Comparison of ENCODE assay signal across 8 cellular contexts in genomic region chr12:76030378-76031080, GRCh38. TPM values are rescaled to one million over a fixed set of nuclear protein-coding genes. Genes with fewer than 3 reads are reported as not detected.
DNase-seq lines count a peak whose midpoint lies in the region; ATAC-seq and TF ChIP-seq lines count a peak whose summit lies in the region.

No MANE protein-coding gene starts in this region.

- TF ChIP-seq POLR2A in gastroesophageal sphincter (IDR thresholded peaks at IDR 0.05) = no peak
- no peak for TF ChIP-seq POLR2A in vagina (IDR thresholded peaks at IDR 0.05)

- H3K27me3 ChIP-seq in ACC112 (ENCODE audit: insufficient read depth, low read length) = no peaks in the 10 kb centered on the region
- peaks cover 16% of the 10 kb centered on the region for H3K27me3 ChIP-seq in GM23338 (ENCODE audit: insufficient read depth)
- H3K27me3 ChIP-seq in gastroesophageal sphincter = no peaks in the 10 kb centered on the region
- H3K27me3 ChIP-seq in vagina = no peaks in the 10 kb centered on the region

- 0% methylated on average over 3 to 4 of the region's 40 CpGs for WGBS in gastroesophageal sphincter (ENCODE audit: low coverage in 1 of 2), 2 donors

- H3K9me3 Mint-ChIP-seq in GM23338 (peaks cover 3% of the 10 kb centered on the region; the same call in 1 of the 3 replicates), osteocyte (ENCODE audit: unreplicated experiment) (no peaks in the 10 kb centered on the region)

- H3K27ac Mint-ChIP-seq in GM23338 (no peak overlapping the region), osteocyte (ENCODE audit: unreplicated experiment) (peak overlapping the region; percentile 90)

- H4K20me1 ChIP-seq in GM23338 (replicated peaks; ENCODE audit: insufficient read depth) = no peaks in the 10 kb centered on the region
- H4K20me1 ChIP-seq in OCI-LY7 (ENCODE audit: insufficient read depth, low read length) = no peaks in the 10 kb centered on the region

- H3K79me2 ChIP-seq in ACC112 (ENCODE audit: control insufficient read depth, insufficient read depth, low read length, unreplicated experiment) (peaks cover 67% of the 10 kb centered on the region), GM23338 (replicated peaks; ENCODE audit: insufficient read depth) (peaks cover 17% of the 10 kb centered on the region), OCI-LY7 (ENCODE audit: insufficient read depth, low read depth, low read length) (no peaks in the 10 kb centered on the region)

- H3K4me3 Mint-ChIP-seq in GM23338 (peak overlapping the region; percentile 94), osteocyte (ENCODE audit: unreplicated experiment) (peak overlapping the region; percentile 96)

- H3K27ac ChIP-seq in ACC112 (ENCODE audit: low read depth, low read length) (peak overlapping the region; percentile 94), GM23338 (ENCODE audit: low read depth) (no peak overlapping the region), OCI-LY7 (ENCODE audit: low read depth, low read length, poor library complexity, severe bottlenecking) (no peak overlapping the region), gastroesophageal sphincter (peak overlapping the region in 3 of 4 donors; percentile 96), vagina (peak overlapping the region; percentile 93)

- intact Hi-C loops in OCI-LY7 (cut with micrococcal nuclease; ENCODE audit: unreplicated experiment) (loop anchor here (1.0 to 5.0 kb wide), 9 partner anchors 70 to 543 kb away; partner anchors contain the start of gene KRR1), vagina (cut with DNase I) (no loop called here)

- H3K27me3 Mint-ChIP-seq in GM23338 (ENCODE audit: insufficient read depth, low read depth, poor library complexity) (peaks cover 9% of the 10 kb centered on the region), osteocyte (ENCODE audit: unreplicated experiment) (no peaks in the 10 kb centered on the region)

- H3K4me1 ChIP-seq in ACC112 (ENCODE audit: control insufficient read depth, insufficient read depth, low read length, unreplicated experiment) (peaks cover 40% of the 10 kb centered on the region), GM23338 (ENCODE audit: insufficient read depth) (peaks cover 33% of the 10 kb centered on the region), OCI-LY7 (ENCODE audit: insufficient read depth, low read length, poor library complexity, severe bottlenecking) (peaks cover 28% of the 10 kb centered on the region), gastroesophageal sphincter (peaks cover 0 to 27% (median 0%) of the 10 kb centered on the region in 3 donors), vagina (peaks cover 46% of the 10 kb centered on the region)

- peak overlapping the region; percentile 93 for H3K4me3 ChIP-seq in ACC112 (ENCODE audit: low read depth, low read length)
- peak overlapping the region; percentile 80 for H3K4me3 ChIP-seq in GM23338
- H3K4me3 ChIP-seq in OCI-LY7 (ENCODE audit: low read depth, low read length, poor library complexity, severe bottlenecking) = peak overlapping the region; percentile 71
- peak overlapping the region; percentile 76 to 78 for H3K4me3 ChIP-seq in gastroesophageal sphincter
- H3K4me3 ChIP-seq in vagina = peak overlapping the region; percentile 60 to 66

- H2AFZ ChIP-seq in ACC112 (ENCODE audit: low read length, unreplicated experiment) = no peak overlapping the region
- peak overlapping the region; percentile 64; the same call in 1 of the 2 replicates for H2AFZ ChIP-seq in GM23338
- H2AFZ ChIP-seq in OCI-LY7 (ENCODE audit: low read length) = peak overlapping the region; percentile 89

- H3K4me1 Mint-ChIP-seq in GM23338 (peaks cover 40% of the 10 kb centered on the region), osteocyte (ENCODE audit: unreplicated experiment) (peaks cover 48% of the 10 kb centered on the region)

- ATAC-seq in GM23338 = peak; percentile 13
- peak; percentile 2 for ATAC-seq in gastroesophageal sphincter

- TF ChIP-seq CTCF in GM23338 (conservative IDR thresholded peaks at IDR 0.05; ENCODE audit: low read depth in 2 of 2) (no peak), OCI-LY7 (conservative IDR thresholded peaks at IDR 0.05; ENCODE audit: low read length) (no peak), gastroesophageal sphincter (IDR thresholded peaks at IDR 0.05) (peak in 1 of 4 experiments; percentile 16), osteocyte (IDR thresholded peaks at IDR 0.05) (no peak), vagina (IDR thresholded peaks at IDR 0.05) (no peak)

- no TSS peak for BruUV-seq in OCI-LY7 (replicated peaks; lab: Mats Ljungman, UMichigan)

- POLR2A ChIA-PET in OCI-LY7 (lab: Charles Lee) = interaction anchor here (0.7 to 1.7 kb wide), 6 partner anchors 211 to 620 kb away, joined by 3 to 5 read pairs (median 3); no protein-coding TSS in a partner anchor

- H3K9me3 ChIP-seq in OCI-LY7 (ENCODE audit: low read length) (no peaks in the 10 kb centered on the region), gastroesophageal sphincter (no peaks in the 10 kb centered on the region), vagina (no peaks in the 10 kb centered on the region)

- DNase-seq in GM23338 (ENCODE audit: low spot score) = peak; percentile 46
- peak; percentile 49 for DNase-seq in OCI-LY7 (ENCODE audit: low spot score)
- DNase-seq in activated gamma-delta T cell treated with anti-CD3 and anti-CD28 coated beads, Interleukin-2, amount 50 U/mL, for 16 hours (ENCODE audit: low read depth) = peak; percentile 35
- no peak for DNase-seq in osteocyte (ENCODE audit: extremely low spot score, unreplicated experiment)
- DNase-seq in vagina (ENCODE audit: extremely low spot score in 2 of 2) = peak in 1 of 2 donors; percentile 87
- no peak for DNase-seq in DMS79 (lab: John Stamatoyannopoulos, UW)

- H3K9me2 ChIP-seq in GM23338 (ENCODE audit: insufficient read depth) (no peaks in the 10 kb centered on the region), OCI-LY7 (ENCODE audit: insufficient read depth, low read length) (no peaks in the 10 kb centered on the region)

- TF ChIP-seq EP300 in gastroesophageal sphincter (IDR thresholded peaks at IDR 0.05) = no peak

- CTCF ChIA-PET in OCI-LY7 (lab: Charles Lee; ENCODE audit: unreplicated experiment) = interaction anchor here (0.7 to 1.1 kb wide), 3 partner anchors 10 to 246 kb away, joined by 3 read pairs; no protein-coding TSS in a partner anchor

- peaks cover 31% of the 10 kb centered on the region for H3K36me3 Mint-ChIP-seq in GM23338 (ENCODE audit: low read depth)
- H3K36me3 Mint-ChIP-seq in osteocyte (ENCODE audit: unreplicated experiment) = peaks cover 16% of the 10 kb centered on the region

- H3K36me3 ChIP-seq in ACC112 (ENCODE audit: insufficient read depth, low read length) (peaks cover 34% of the 10 kb centered on the region), GM23338 (ENCODE audit: insufficient read depth) (peaks cover 3% of the 10 kb centered on the region; the same call in 1 of the 2 replicates), OCI-LY7 (ENCODE audit: insufficient read depth, low read length) (no peaks in the 10 kb centered on the region), gastroesophageal sphincter (no peaks in the 10 kb centered on the region), vagina (no peaks in the 10 kb centered on the region)

- H3F3A ChIP-seq in GM23338 (replicated peaks; ENCODE audit: low read depth) = no peaks in the 10 kb centered on the region

- H3K4me2 ChIP-seq in GM23338 = peak overlapping the region; percentile 77
- H3K4me2 ChIP-seq in OCI-LY7 (ENCODE audit: low read length) = peak overlapping the region; percentile 67

TF ChIP-seq in GM23338, 12 proteins besides CTCF, POLR2A, EP300 and RAD21 (continues in another document):
- TF ChIP-seq CREB1 (CRISPR knock-in tag; IDR thresholded peaks at IDR 0.05; ENCODE audit: low read depth) = no peak
- no peak for TF ChIP-seq ZNF114 (CRISPR knock-in tag; IDR thresholded peaks at IDR 0.05)
- TF ChIP-seq, protein P1, sequence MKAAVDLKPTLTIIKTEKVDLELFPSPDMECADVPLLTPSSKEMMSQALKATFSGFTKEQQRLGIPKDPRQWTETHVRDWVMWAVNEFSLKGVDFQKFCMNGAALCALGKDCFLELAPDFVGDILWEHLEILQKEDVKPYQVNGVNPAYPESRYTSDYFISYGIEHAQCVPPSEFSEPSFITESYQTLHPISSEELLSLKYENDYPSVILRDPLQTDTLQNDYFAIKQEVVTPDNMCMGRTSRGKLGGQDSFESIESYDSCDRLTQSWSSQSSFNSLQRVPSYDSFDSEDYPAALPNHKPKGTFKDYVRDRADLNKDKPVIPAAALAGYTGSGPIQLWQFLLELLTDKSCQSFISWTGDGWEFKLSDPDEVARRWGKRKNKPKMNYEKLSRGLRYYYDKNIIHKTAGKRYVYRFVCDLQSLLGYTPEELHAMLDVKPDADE (IDR thresholded peaks at IDR 0.05) = no peak
- no peak for TF ChIP-seq EZH2 (IDR thresholded peaks at IDR 0.05; ENCODE audit: low read depth, unreplicated experiment)
- TF ChIP-seq NANOG (IDR thresholded peaks at IDR 0.05; ENCODE audit: borderline replicate concordance) = no peak
- TF ChIP-seq POLR2AphosphoS5 (IDR thresholded peaks at IDR 0.05; ENCODE audit: low read depth) = no peak; the same call in 1 of the 2 replicates
- TF ChIP-seq ZNF331 (CRISPR knock-in tag; IDR thresholded peaks at IDR 0.05; ENCODE audit: low read depth) = no peak

RNA-seq across cellular contexts. Expression of gene PHLDA1, which starts 1.0 kb away (rescaled TPM):
- total RNA-seq in GM23338 (2014; rRNA removed; shearing (Covaris generic)) = 19.3 and 21.6 TPM in 2 replicates
- polyA plus RNA-seq in GM23338 (2016; fragmentation: Nextera tagmentation; extraction: Ambion mirVana) = 11.6 and 11.7 TPM in 2 replicates
- total RNA-seq in OCI-LY7 (2014; rRNA removed; shearing (Covaris generic)) = 0.44 and 0.54 TPM in 2 replicates
- 2.1 and 2.3 TPM in 2 replicates for total RNA-seq in OCI-LY7 (2022)
- 10 to 100 TPM in 1 of 4 donors, 1 to 10 TPM in 3; 4.4 to 14.4 (median 7.6) TPM for total RNA-seq in gastroesophageal sphincter
- total RNA-seq in osteocyte = 52.0 and 53.7 TPM in 2 replicates
- 40.3 TPM for total RNA-seq in vagina

RNA-seq across cellular contexts. Expression of gene NAP1L1, which starts 54.0 kb away (rescaled TPM):
- 658 and 693 TPM in 2 replicates for total RNA-seq in GM23338 (2014; rRNA removed; shearing (Covaris generic))
- 996 and 999 TPM in 2 replicates for polyA plus RNA-seq in GM23338 (2016; fragmentation: Nextera tagmentation; extraction: Ambion mirVana)
- 348 and 487 TPM in 2 replicates for total RNA-seq in OCI-LY7 (2014; rRNA removed; shearing (Covaris generic))
- total RNA-seq in OCI-LY7 (2022) (904 and 1,048 TPM in 2 replicates), gastroesophageal sphincter (100 to 1,000 TPM; 329 to 486 (median 395) TPM), osteocyte (542 and 552 TPM in 2 replicates), vagina (318 TPM)

Comparison
In these comparisons a context has a peak if more than half of its experiments do, and no peak if none do; other contexts are left out.
1. H3K27ac ChIP-seq: peak in ACC112 (single experiment), gastroesophageal sphincter (3 of 4) and vagina (single experiment); none in GM23338 (single experiment) and OCI-LY7 (single experiment).
2. DNase-seq: peak in GM23338 (single experiment), OCI-LY7 (single experiment) and activated gamma-delta T cell treated with anti-CD3 and anti-CD28 coated beads, Interleukin-2, amount 50 U/mL, for 16 hours (single experiment); none in osteocyte (single experiment) and DMS79 (single experiment).
3. Peak in every context shown above with its lines, with median percentiles within 50 percentile points of each other: H3K4me3 ChIP-seq.